Comparison of ENCODE assay signal across 14 cellular contexts in genomic region chr1:44139565-44139964, GRCh38. TPM values are rescaled to one million over a fixed set of nuclear protein-coding genes. Genes with fewer than 3 reads are reported as not detected.
"Had no signal": no experiment of that assay in that cellular context is flagged by ENCODE, and none has a peak within 500 bp of the region (broad histone marks: within the 10 kb centered on the region; RNA-seq: fewer than 3 reads in every experiment).

No MANE protein-coding gene starts in this region.

RNA-seq across cellular contexts. Expression of gene KLF18, which starts 1.9 kb away (rescaled TPM):
- total RNA-seq: stomach, subcutaneous adipose tissue, suprapubic skin, temporal lobe, thoracic aorta, thyroid gland, tibial nerve, transverse colon, upper lobe of left lung, upper lobe of right lung, ureter, urinary bladder, uterus, vagina had no signal
- polyA plus RNA-seq: stomach, urinary bladder had no signal

RNA-seq across cellular contexts. Expression of gene KLF17, which starts 20.9 kb away (rescaled TPM):
- total RNA-seq: stomach, subcutaneous adipose tissue, suprapubic skin, thyroid gland, tibial nerve, transverse colon, ureter had no signal
